In genomic region chr9:133347515-133347984, GRCh38 we compare ENCODE assay signal across 8 cellular contexts. TPM values are rescaled to one million over a fixed set of nuclear protein-coding genes. Genes with fewer than 3 reads are reported as not detected.
DNase-seq lines count a peak whose midpoint lies in the region; ATAC-seq, FAIRE-seq and TF ChIP-seq lines count a peak whose summit lies in the region.

No MANE protein-coding gene starts in this region.

- H3K9ac ChIP-seq in ES-I3 (ENCODE audit: low read depth, low read length) (peak overlapping the region; percentile 100), fibroblast of lung (ENCODE audit: insufficient read depth, low read length) (peak overlapping the region; percentile 74), neural progenitor cell (peak overlapping the region; percentile 75)

- peak; percentile 36 for ATAC-seq in GM21423 (IDR thresholded peaks at IDR 0.05; ENCODE audit: unreplicated experiment)

- no peak for FAIRE-seq in frontal cortex (lab: Jason Lieb, UNC)

- H4K20me1 ChIP-seq in fibroblast of lung (ENCODE audit: control insufficient read depth, extremely low read depth, insufficient read depth, low read length) (no peaks in the 10 kb centered on the region), neural progenitor cell (ENCODE audit: low read depth) (peaks cover 65% of the 10 kb centered on the region)

- H3K27ac ChIP-seq in fibroblast of lung (ENCODE audit: insufficient read depth, low read length) (peak overlapping the region; percentile 66), neural progenitor cell (no peak overlapping the region)

- H3K79me2 ChIP-seq in fibroblast of lung (ENCODE audit: control insufficient read depth, insufficient read depth, low read length): peaks cover 43% of the 10 kb centered on the region
- H3K79me2 ChIP-seq in neural progenitor cell (ENCODE audit: low read depth): peaks cover 54% of the 10 kb centered on the region

- H3K9me3 Mint-ChIP-seq in neural progenitor cell: no peaks in the 10 kb centered on the region

- H3K4me3 Mint-ChIP-seq in neural progenitor cell: peak overlapping the region; percentile 98

- H3K4me1 Mint-ChIP-seq in neural progenitor cell: peaks cover 25% of the 10 kb centered on the region

- peak; percentile 46 for DNase-seq in HT1080 (ENCODE audit: low read depth)
- DNase-seq in activated CD4-positive, CD25-positive, alpha-beta regulatory T cell treated with anti-CD3 and anti-CD28 coated beads, Interleukin-2, amount 50 U/mL, for 72 hours: peak; percentile 59
- peak in 1 of 2 donors; percentile 30 for DNase-seq in fibroblast of lung (ENCODE audit: low read depth in 2 of 2)
- peak; percentile 81 for DNase-seq in neural progenitor cell (ENCODE audit: low spot score)
- DNase-seq in Ammon's horn (ENCODE audit: low spot score): no peak
- no peak for DNase-seq in frontal cortex (ENCODE audit: low spot score in 2 of 2)

- H3K36me3 ChIP-seq in ES-I3 (ENCODE audit: insufficient read depth, low read length): peaks cover 45% of the 10 kb centered on the region
- peaks cover 37% of the 10 kb centered on the region for H3K36me3 ChIP-seq in fibroblast of lung (ENCODE audit: control insufficient read depth, insufficient read depth, low read length)
- peaks cover 23% of the 10 kb centered on the region for H3K36me3 ChIP-seq in neural progenitor cell

- H3K27me3 Mint-ChIP-seq in neural progenitor cell (ENCODE audit: insufficient read depth, low read depth): peaks cover 18% of the 10 kb centered on the region

- H3F3A ChIP-seq in neural progenitor cell (ENCODE audit: low read depth): peaks cover 50% of the 10 kb centered on the region

- H3K36me3 Mint-ChIP-seq in neural progenitor cell: peaks cover 30% of the 10 kb centered on the region

- TF ChIP-seq CTCF in fibroblast of lung (conservative IDR thresholded peaks at IDR 0.05 in 1 of 2, IDR thresholded peaks at IDR 0.05 in 1 of 2; ENCODE audit: low read depth in 1 of 2, low read length in 2 of 2) (no peak), neural progenitor cell (IDR thresholded peaks at IDR 0.05) (no peak)

- no peak overlapping the region for H3K27ac Mint-ChIP-seq in neural progenitor cell

- H3K27me3 ChIP-seq in fibroblast of lung (ENCODE audit: control insufficient read depth, insufficient read depth, low read length): no peaks in the 10 kb centered on the region
- no peaks in the 10 kb centered on the region for H3K27me3 ChIP-seq in neural progenitor cell

- no peaks in the 10 kb centered on the region for H3K9me3 ChIP-seq in ES-I3 (ENCODE audit: control insufficient read depth, insufficient read depth, low read length)
- no peaks in the 10 kb centered on the region for H3K9me3 ChIP-seq in fibroblast of lung (ENCODE audit: control insufficient read depth, insufficient read depth, low read depth, low read length)
- H3K9me3 ChIP-seq in neural progenitor cell (ENCODE audit: low read depth): no peaks in the 10 kb centered on the region

- H3K4me1 ChIP-seq in ES-I3 (ENCODE audit: insufficient read depth, low read length): peaks cover 4% of the 10 kb centered on the region; the same call in 1 of the 2 replicates
- H3K4me1 ChIP-seq in fibroblast of lung (ENCODE audit: control insufficient read depth, extremely low read depth, insufficient read depth, low read length): peaks cover 11% of the 10 kb centered on the region
- peaks cover 15% of the 10 kb centered on the region for H3K4me1 ChIP-seq in neural progenitor cell

- H3K4me2 ChIP-seq in fibroblast of lung (ENCODE audit: extremely low read depth, insufficient read depth, low read length) (peak overlapping the region; percentile 85), neural progenitor cell (peak overlapping the region; percentile 88)

- peak overlapping the region; percentile 81 to 95 (median 92) for H3K4me3 ChIP-seq in fibroblast of lung (replicated peaks in 1 of 4; ENCODE audit: control extremely low read depth in 1 of 4, insufficient read depth in 1 of 4, low read depth in 3 of 4, low read length in 4 of 4)
- H3K4me3 ChIP-seq in neural progenitor cell: peak overlapping the region; percentile 77

- H2AFZ ChIP-seq in fibroblast of lung (ENCODE audit: low read length) (no peak overlapping the region), neural progenitor cell (replicated peaks) (no peak overlapping the region)

RNA-seq across cellular contexts. Expression of gene MED22, which starts 0.4 kb away (rescaled TPM):
- total RNA-seq in HT1080 (2014; rRNA removed; shearing (Covaris generic)): 26.4 and 33.4 TPM in 2 replicates
- polyA plus RNA-seq in HT1080 (2015; cell fraction: cytosol; rRNA removed): 21.0 and 23.9 TPM in 2 replicates
- 43.9 TPM in 2 replicates for polyA plus RNA-seq in HT1080 (2015; cell fraction: nucleus; rRNA removed)
- total RNA-seq in fibroblast of lung (12.8 and 17.8 TPM in 2 replicates), neural progenitor cell (ENCODE audit: low replicate concordance) (31.7 and 66.5 TPM in 2 replicates), frontal cortex (15.1 TPM)
- polyA plus RNA-seq in fibroblast of lung: 13.9 and 14.8 TPM in 2 replicates
- polyA plus RNA-seq in fibroblast of lung (2012): 17.5 and 19.0 TPM in 2 replicates
- polyA minus RNA-seq in fibroblast of lung (ENCODE audit: low replicate concordance): 21.4 and 46.8 TPM in 2 replicates

RNA-seq across cellular contexts. Expression of gene RPL7A, which starts 0.5 kb away (rescaled TPM):
- 2,307 and 2,771 TPM in 2 replicates for total RNA-seq in HT1080 (2014; rRNA removed; shearing (Covaris generic))
- 2,953 and 3,201 TPM in 2 replicates for polyA plus RNA-seq in HT1080 (2015; cell fraction: cytosol; rRNA removed)
- 1,192 and 1,283 TPM in 2 replicates for polyA plus RNA-seq in HT1080 (2015; cell fraction: nucleus; rRNA removed)
- total RNA-seq in fibroblast of lung (1,820 and 2,853 TPM in 2 replicates), neural progenitor cell (ENCODE audit: low replicate concordance) (3,449 and 3,613 TPM in 2 replicates), frontal cortex (1,196 TPM)
- polyA plus RNA-seq in fibroblast of lung: 2,991 and 3,227 TPM in 2 replicates
- 2,719 and 2,842 TPM in 2 replicates for polyA plus RNA-seq in fibroblast of lung (2012)
- 2,807 and 2,961 TPM in 2 replicates for polyA minus RNA-seq in fibroblast of lung (ENCODE audit: low replicate concordance)

RNA-seq across cellular contexts. Expression of gene SURF1, which starts 8.7 kb away (rescaled TPM):
- total RNA-seq in HT1080 (2014; rRNA removed; shearing (Covaris generic)): 35.3 and 40.9 TPM in 2 replicates
- polyA plus RNA-seq in HT1080 (2015; cell fraction: cytosol; rRNA removed): 27.6 and 38.4 TPM in 2 replicates
- 21.6 and 31.8 TPM in 2 replicates for polyA plus RNA-seq in HT1080 (2015; cell fraction: nucleus; rRNA removed)
- 22.6 and 27.9 TPM in 2 replicates for total RNA-seq in fibroblast of lung
- 31.7 and 36.8 TPM in 2 replicates for polyA plus RNA-seq in fibroblast of lung
- polyA plus RNA-seq in fibroblast of lung (2012): 40.5 and 45.6 TPM in 2 replicates
- polyA minus RNA-seq in fibroblast of lung (ENCODE audit: low replicate concordance): 11.6 and 17.0 TPM in 2 replicates
- total RNA-seq in neural progenitor cell (ENCODE audit: low replicate concordance): 31.0 and 36.7 TPM in 2 replicates
- total RNA-seq in frontal cortex: 13.9 TPM

RNA-seq across cellular contexts. Expression of gene SURF2, which starts 8.8 kb away (rescaled TPM):
- 92.7 and 110 TPM in 2 replicates for total RNA-seq in HT1080 (2014; rRNA removed; shearing (Covaris generic))
- polyA plus RNA-seq in HT1080 (2015; cell fraction: cytosol; rRNA removed): 39.5 and 47.1 TPM in 2 replicates
- 15.9 and 18.4 TPM in 2 replicates for polyA plus RNA-seq in HT1080 (2015; cell fraction: nucleus; rRNA removed)
- total RNA-seq in fibroblast of lung (13.9 and 20.3 TPM in 2 replicates), neural progenitor cell (ENCODE audit: low replicate concordance) (16.0 and 19.6 TPM in 2 replicates), frontal cortex (17.1 TPM)
- 11.2 and 16.5 TPM in 2 replicates for polyA plus RNA-seq in fibroblast of lung
- 22.3 and 30.3 TPM in 2 replicates for polyA plus RNA-seq in fibroblast of lung (2012)
- polyA minus RNA-seq in fibroblast of lung (ENCODE audit: low replicate concordance): 5.1 and 5.8 TPM in 2 replicates

RNA-seq across cellular contexts. Expression of gene SURF6, which starts 11.6 kb away (rescaled TPM):
- total RNA-seq in HT1080 (2014; rRNA removed; shearing (Covaris generic)): 25.1 and 36.1 TPM in 2 replicates
- polyA plus RNA-seq in HT1080 (2015; cell fraction: cytosol; rRNA removed): 42.2 and 45.6 TPM in 2 replicates
- 55.4 and 58.0 TPM in 2 replicates for polyA plus RNA-seq in HT1080 (2015; cell fraction: nucleus; rRNA removed)
- total RNA-seq in fibroblast of lung (6.7 and 8.3 TPM in 2 replicates), neural progenitor cell (ENCODE audit: low replicate concordance) (13.2 and 32.9 TPM in 2 replicates), frontal cortex (18.8 TPM)
- polyA plus RNA-seq in fibroblast of lung: 3.9 and 4.8 TPM in 2 replicates
- polyA plus RNA-seq in fibroblast of lung (2012): 11.7 and 13.9 TPM in 2 replicates
- 3.2 and 5.6 TPM in 2 replicates for polyA minus RNA-seq in fibroblast of lung (ENCODE audit: low replicate concordance)

Comparison
In these comparisons a context has a peak if more than half of its experiments do, and no peak if none do; other contexts are left out.
1. DNase-seq: peak in HT1080 (single experiment), activated CD4-positive, CD25-positive, alpha-beta regulatory T cell treated with anti-CD3 and anti-CD28 coated beads, Interleukin-2, amount 50 U/mL, for 72 hours (single experiment) and neural progenitor cell (single experiment); none in Ammon's horn (single experiment) and frontal cortex (0 of 2).
2. Peak in every context shown above with its lines, with median percentiles within 50 percentile points of each other: H3K9ac ChIP-seq.